In genomic region chr1:40257688-40258444, GRCh38 we compare ENCODE assay signal across 1 cellular context.
A peak's percentile ranks its signal among the peaks of the same experiment; 100 is the strongest.
TF ChIP-seq lines count a peak whose summit lies in the region.

ZMPSTE24 (plus strand) TSS chr1:40258236; CDS start chr1:40258272, 36 bp downstream.

TF ChIP-seq in HepG2, 621 proteins besides CTCF, POLR2A, EP300 and RAD21 (continued from another document and continues in another):
- no peak; the same call in 1 of the 2 replicates for TF ChIP-seq ZNF276 (CRISPR knock-in tag; IDR thresholded peaks at IDR 0.05; ENCODE audit: low read depth)
- no peak for TF ChIP-seq SNRNP70 (IDR thresholded peaks at IDR 0.05; ENCODE audit: low read depth, low read length)
- TF ChIP-seq HDAC2 (CRISPR knock-in tag; IDR thresholded peaks at IDR 0.05), result peak; percentile 88; the same call in 1 of the 2 replicates
- peak; percentile 80; the same call in 1 of the 2 replicates for TF ChIP-seq ATF5 (CRISPR knock-in tag; IDR thresholded peaks at IDR 0.05; ENCODE audit: low read depth)
- peak; percentile 20; the same call in 1 of the 2 replicates for TF ChIP-seq SMAD3 (CRISPR knock-in tag; IDR thresholded peaks at IDR 0.05)
- no peak for TF ChIP-seq CENPT (CRISPR knock-in tag; IDR thresholded peaks at IDR 0.05; ENCODE audit: low read depth)
- TF ChIP-seq NBN (conservative IDR thresholded peaks at IDR 0.05), result no peak
- no peak for TF ChIP-seq HNRNPUL1 (IDR thresholded peaks at IDR 0.05; ENCODE audit: low read depth, low read length)
- no peak for TF ChIP-seq NFATC3 (CRISPR knock-in tag; IDR thresholded peaks at IDR 0.05)
- TF ChIP-seq MNT (IDR thresholded peaks at IDR 0.05), result peak; percentile 60; the same call in 1 of the 2 replicates
- no peak for TF ChIP-seq GPN1 (CRISPR knock-in tag; IDR thresholded peaks at IDR 0.05; ENCODE audit: borderline replicate concordance)
- TF ChIP-seq PLRG1 (conservative IDR thresholded peaks at IDR 0.05), result no peak
- TF ChIP-seq SETDB1 (CRISPR knock-in tag; IDR thresholded peaks at IDR 0.05; ENCODE audit: borderline replicate concordance), result no peak
- peak; percentile 40; the same call in 1 of the 2 replicates for TF ChIP-seq TFAP4 (IDR thresholded peaks at IDR 0.05; ENCODE audit: borderline replicate concordance, low read depth)
- no peak for TF ChIP-seq ZNF841 (CRISPR knock-in tag; IDR thresholded peaks at IDR 0.05; ENCODE audit: borderline replicate concordance)
- peak; percentile 93 for TF ChIP-seq ZNF687 (CRISPR knock-in tag; IDR thresholded peaks at IDR 0.05)
- peak; percentile 53; the same call in 1 of the 2 replicates for TF ChIP-seq NCOA2 (CRISPR knock-in tag; IDR thresholded peaks at IDR 0.05)
- TF ChIP-seq ZFP90 (CRISPR knock-in tag; IDR thresholded peaks at IDR 0.05; ENCODE audit: borderline replicate concordance), result peak; percentile 66; the same call in 1 of the 2 replicates
- TF ChIP-seq SATB2 (CRISPR knock-in tag; IDR thresholded peaks at IDR 0.05), result no peak
- no peak for TF ChIP-seq ZNF775 (CRISPR knock-in tag; IDR thresholded peaks at IDR 0.05; ENCODE audit: borderline replicate concordance)
- peak; percentile 63 for TF ChIP-seq BCL3 (CRISPR knock-in tag; IDR thresholded peaks at IDR 0.05)
- peak; percentile 100 for TF ChIP-seq KAT7 (CRISPR knock-in tag; IDR thresholded peaks at IDR 0.05; ENCODE audit: borderline replicate concordance)
- TF ChIP-seq ZNF530 (CRISPR knock-in tag; IDR thresholded peaks at IDR 0.05; ENCODE audit: low read depth), result no peak
- TF ChIP-seq AHDC1 (CRISPR knock-in tag; IDR thresholded peaks at IDR 0.05; ENCODE audit: borderline replicate concordance), result peak; percentile 62; the same call in 1 of the 2 replicates
- TF ChIP-seq SOX13 (IDR thresholded peaks at IDR 0.05), result peak; percentile 13; the same call in 1 of the 2 replicates
- TF ChIP-seq SOX13 (CRISPR knock-in tag; conservative IDR thresholded peaks at IDR 0.05 in 1 of 2, IDR thresholded peaks at IDR 0.05 in 1 of 2), result peak in 1 of 2 experiments; percentile 43; a peak in 2 of 4 replicates
- TF ChIP-seq FIP1L1 (IDR thresholded peaks at IDR 0.05; ENCODE audit: borderline replicate concordance, insufficient read depth, low read depth, low read length), result peak; percentile 84; the same call in 1 of the 2 replicates
